ENCODE assay signal across 8 cellular contexts in genomic region chr9:124392855-124393460, GRCh38. TPM values are rescaled to one million over a fixed set of nuclear protein-coding genes. Genes with fewer than 3 reads are reported as not detected.
A peak's percentile ranks its signal among the peaks of the same experiment; 100 is the strongest.
DNase-seq lines count a peak whose midpoint lies in the region; ATAC-seq and TF ChIP-seq lines count a peak whose summit lies in the region.

No MANE protein-coding gene starts in this region.

- H3K4me1 ChIP-seq in adrenal gland (replicated peaks in 1 of 2) (peaks cover 19 to 60% of the 10 kb centered on the region in 2 donors), upper lobe of left lung (peaks cover 18 to 47% (median 28%) of the 10 kb centered on the region in 4 donors)

- H3K27ac ChIP-seq in adrenal gland = peak overlapping the region in 3 of 5 donors; percentile 10 to 53 (median 50)
- H3K27ac ChIP-seq in upper lobe of left lung = peak overlapping the region in 1 of 4 donors; percentile 23

- ATAC-seq in left lobe of liver (peak; percentile 65), upper lobe of left lung (ENCODE audit: low FRiP score in 2 of 2) (no peak), GM21529 (IDR thresholded peaks at IDR 0.05; ENCODE audit: unreplicated experiment) (no peak), HG02642 (IDR thresholded peaks at IDR 0.05; ENCODE audit: poor library complexity, unreplicated experiment) (no peak)

- H3K27me3 ChIP-seq in MG63 (no peaks in the 10 kb centered on the region), adrenal gland (no peaks in the 10 kb centered on the region), upper lobe of left lung (no peaks in the 10 kb centered on the region)

- H3K36me3 ChIP-seq in MG63 (peaks cover 49% of the 10 kb centered on the region), adrenal gland (replicated peaks in 1 of 2) (peaks cover 0 to 4% of the 10 kb centered on the region in 2 donors), upper lobe of left lung (peaks cover 0 to 9% (median 7%) of the 10 kb centered on the region in 4 donors)

- intact Hi-C loops in adrenal gland (cut with DNase I) = no loop called here

- TF ChIP-seq POLR2A in adrenal gland (IDR thresholded peaks at IDR 0.05) = no peak
- TF ChIP-seq POLR2A in upper lobe of left lung (IDR thresholded peaks at IDR 0.05) = no peak

- H3K4me3 ChIP-seq in MG63 = no peak overlapping the region
- no peak overlapping the region for H3K4me3 ChIP-seq in adrenal gland
- H3K4me3 ChIP-seq in upper lobe of left lung = no peak overlapping the region

- 36 to 45% (median 38%) methylated on average over 9 of the region's 9 CpGs for WGBS in adrenal gland, 4 donors
- 75 to 82% methylated on average over 9 of the region's 9 CpGs for WGBS in upper lobe of left lung, 2 donors

- H3K9me3 ChIP-seq in MG63 = no peaks in the 10 kb centered on the region
- no peaks in the 10 kb centered on the region for H3K9me3 ChIP-seq in adrenal gland (replicated peaks in 1 of 3)
- H3K9me3 ChIP-seq in upper lobe of left lung = no peaks in the 10 kb centered on the region

- TF ChIP-seq CTCF in adrenal gland (IDR thresholded peaks at IDR 0.05) = peak; percentile 22 to 50 (median 44)
- no peak for TF ChIP-seq CTCF in upper lobe of left lung (IDR thresholded peaks at IDR 0.05)

- TF ChIP-seq EP300 in upper lobe of left lung (IDR thresholded peaks at IDR 0.05) = no peak

- peak; percentile 62 for DNase-seq in DMS79 treated with DMSO at 0.1 percent for 48 hours (lab: John Stamatoyannopoulos, UW)
- DNase-seq in MG63 = peak; percentile 88
- peak; percentile 57 to 85 (median 74) for DNase-seq in adrenal gland
- no peak for DNase-seq in left lobe of liver (ENCODE audit: low spot score)
- DNase-seq in upper lobe of left lung = no peak
- DNase-seq in ecto neural progenitor cell (ENCODE audit: low spot score) = no peak

RNA-seq across cellular contexts. Expression of gene PSMB7, which starts 22.3 kb away (rescaled TPM):
- total RNA-seq in MG63 (2014; rRNA removed; shearing (Covaris generic); ENCODE audit: low replicate concordance) = 82.8 and 179 TPM in 2 replicates
- 100 to 1,000 TPM; 107 to 258 (median 155) TPM for total RNA-seq in adrenal gland
- polyA plus RNA-seq in adrenal gland = 100 to 1,000 TPM; 132 to 376 (median 304) TPM
- 86.0 TPM for total RNA-seq in left lobe of liver
- 100 to 1,000 TPM in 2 of 6 donors, 10 to 100 TPM in 4; 17.8 to 112 (median 87.1) TPM for total RNA-seq in upper lobe of left lung

RNA-seq across cellular contexts. Expression of gene ADGRD2, which starts 57.3 kb away (rescaled TPM):
- not detected in 2 replicates for total RNA-seq in MG63 (2014; rRNA removed; shearing (Covaris generic); ENCODE audit: low replicate concordance)
- total RNA-seq in adrenal gland (1 to 10 TPM in 1 of 8 donors, under 1 TPM in 4, not detected in 3; 0.29 to 4.4 (median 0.39) TPM), left lobe of liver (not detected), upper lobe of left lung (not detected)
- 1 to 10 TPM in 1 of 3 donors, under 1 TPM in 2; 0.16 to 1.0 (median 0.53) TPM for polyA plus RNA-seq in adrenal gland

Comparison
In these comparisons a context has a peak if more than half of its experiments do, and no peak if none do; other contexts are left out.
1. DNase-seq: peak in DMS79 treated with DMSO at 0.1 percent for 48 hours (single experiment), MG63 (single experiment) and adrenal gland (7 of 7); none in left lobe of liver (single experiment), upper lobe of left lung (0 of 2) and ecto neural progenitor cell (single experiment).
2. CTCF ChIP-seq: peak in adrenal gland (6 of 6); none in upper lobe of left lung (0 of 6).